Comparison of ENCODE assay signal across 24 cellular contexts in genomic region chr10:119120875-119121274, GRCh38. TPM values are rescaled to one million over a fixed set of nuclear protein-coding genes. Genes with fewer than 3 reads are reported as not detected.
DNase-seq lines count a peak whose midpoint lies in the region; ATAC-seq and TF ChIP-seq lines count a peak whose summit lies in the region.
"Had no signal": no experiment of that assay in that cellular context is flagged by ENCODE, and none has a peak within 500 bp of the region (broad histone marks: within the 10 kb centered on the region; RNA-seq: fewer than 3 reads in every experiment).

No MANE protein-coding gene starts in this region.

- TF ChIP-seq CTCF in cardiac muscle cell (IDR thresholded peaks at IDR 0.05; ENCODE audit: low read depth, low read length) = no peak

- H3K9me3 ChIP-seq in cardiac muscle cell (ENCODE audit: low read depth) = no peaks in the 10 kb centered on the region
- no peaks in the 10 kb centered on the region for H3K9me3 ChIP-seq in Karpas-422 (ENCODE audit: low read length)
- H3K9me3 ChIP-seq in right cardiac atrium (ENCODE audit: control insufficient read depth, low read length) = no peaks in the 10 kb centered on the region
- H3K9me3 ChIP-seq: SJCRH30, vagina had no signal

- no peak overlapping the region for H3K4me2 ChIP-seq in Karpas-422 (ENCODE audit: low read depth, low read length, poor library complexity, severe bottlenecking)

- intact Hi-C loops in cardiac septum (cut with DNase I) (no loop called here), right cardiac atrium (cut with DNase I) (no loop called here)

- no peaks in the 10 kb centered on the region for H3K79me2 ChIP-seq in Karpas-422 (ENCODE audit: low read length)

- H3K27me3 Mint-ChIP-seq in activated T-cell treated with anti-CD3 and anti-CD28 coated beads, Interleukin-2, amount 50 U/mL, for 4 hours (ENCODE audit: low read depth) = no peaks in the 10 kb centered on the region
- H3K27me3 Mint-ChIP-seq: activated naive CD8-positive, alpha-beta T cell; naive thymus-derived CD4-positive, alpha-beta T cell; T-helper 17 cell had no signal

- H3K27ac ChIP-seq in cardiac muscle cell (peak overlapping the region; percentile 67), Karpas-422 (ENCODE audit: low read length) (0 out of 2 replicates have a peak overlapping the region, but pooled peaks have one; percentile 22), right cardiac atrium (ENCODE audit: low read length) (peak overlapping the region; percentile 43)
- H3K27ac ChIP-seq: SJCRH30, vagina, VCaP had no signal

- ATAC-seq in right cardiac atrium = no peak
- no peak for ATAC-seq in stimulated activated effector memory CD8-positive, alpha-beta T cell treated with anti-CD3 and anti-CD28 coated beads, Interleukin-12 subunit alpha, Interleukin-12 subunit beta, amount 100 ng/mL, for 72 hours
- ATAC-seq in activated T-cell treated with anti-CD3 and anti-CD28 coated beads, Interleukin-2, amount 50 U/mL, for 4 hours = no peak
- no peak for ATAC-seq in HG03354 (IDR thresholded peaks at IDR 0.05; ENCODE audit: poor library complexity, severe bottlenecking, unreplicated experiment)
- ATAC-seq: T-helper 17 cell had no signal

- no peak overlapping the region for H3K4me3 Mint-ChIP-seq in stimulated activated effector memory CD8-positive, alpha-beta T cell treated with anti-CD3 and anti-CD28 coated beads, Interleukin-12 subunit alpha, Interleukin-12 subunit beta, amount 100 ng/mL, for 72 hours
- H3K4me3 Mint-ChIP-seq in activated T-cell treated with anti-CD3 and anti-CD28 coated beads, Interleukin-2, amount 50 U/mL, for 4 hours = no peak overlapping the region
- H3K4me3 Mint-ChIP-seq: activated naive CD8-positive, alpha-beta T cell; naive thymus-derived CD4-positive, alpha-beta T cell; T-helper 17 cell had no signal

- DNase-seq in cardiac muscle cell (ENCODE audit: low read depth in 1 of 2, low spot score in 1 of 2) (no peak), cardiac septum (ENCODE audit: low spot score) (no peak), Karpas-422 (no peak), right cardiac atrium (no peak)
- no peak for DNase-seq in stimulated activated effector memory CD8-positive, alpha-beta T cell treated with anti-CD3 and anti-CD28 coated beads, Interleukin-12 subunit alpha, Interleukin-12 subunit beta, amount 100 ng/mL, for 72 hours (ENCODE audit: low spot score in 2 of 2)
- DNase-seq in activated T-cell treated with anti-CD3 and anti-CD28 coated beads, Interleukin-2, amount 50 U/mL, for 4 hours = no peak
- no peak for DNase-seq in activated CD4-positive, alpha-beta T cell treated with anti-CD3 and anti-CD28 coated beads for 4 hours
- DNase-seq: activated CD4-positive, alpha-beta T cell treated with anti-CD3 and anti-CD28 coated beads, Interleukin-2, amount 50 U/mL, for 4 hours; activated T-cell treated with anti-CD3 and anti-CD28 coated beads, Interleukin-2, amount 50 U/mL, for 48 hours; cortex of kidney; DMS153; kidney; mesendoderm; naive thymus-derived CD4-positive, alpha-beta T cell; NCI-H526; posterior cingulate gyrus; SJCRH30; small intestine; stimulated activated CD4-positive, alpha-beta T cell treated with anti-CD3 and anti-CD28 coated beads, Interleukin-4, amount 100 ng/mL, for 4 hours; T-helper 17 cell had no signal

- peaks cover 100% of the 10 kb centered on the region for H3K36me3 Mint-ChIP-seq in stimulated activated effector memory CD8-positive, alpha-beta T cell treated with anti-CD3 and anti-CD28 coated beads, Interleukin-12 subunit alpha, Interleukin-12 subunit beta, amount 100 ng/mL, for 72 hours
- H3K36me3 Mint-ChIP-seq in activated T-cell treated with anti-CD3 and anti-CD28 coated beads, Interleukin-2, amount 50 U/mL, for 4 hours (ENCODE audit: insufficient read depth) = peaks cover 22% of the 10 kb centered on the region

- H3K4me1 ChIP-seq in cardiac muscle cell (ENCODE audit: low read depth) (peaks cover 3% of the 10 kb centered on the region), Karpas-422 (ENCODE audit: low read length) (peaks cover 7% of the 10 kb centered on the region; the same call in 1 of the 2 replicates), right cardiac atrium (ENCODE audit: control insufficient read depth, insufficient read depth, low read length) (peaks cover 2% of the 10 kb centered on the region)
- H3K4me1 ChIP-seq: SJCRH30, vagina had no signal

- H3K4me3 ChIP-seq in cardiac muscle cell (no peak overlapping the region), Karpas-422 (ENCODE audit: low read length) (no peak overlapping the region), right cardiac atrium (ENCODE audit: low read length) (no peak overlapping the region)
- H3K4me3 ChIP-seq: SJCRH30, vagina had no signal

- H3K9me2 ChIP-seq in Karpas-422 (replicated peaks; ENCODE audit: insufficient read depth, low read length) = no peaks in the 10 kb centered on the region

- H3K4me1 Mint-ChIP-seq in stimulated activated effector memory CD8-positive, alpha-beta T cell treated with anti-CD3 and anti-CD28 coated beads, Interleukin-12 subunit alpha, Interleukin-12 subunit beta, amount 100 ng/mL, for 72 hours = no peaks in the 10 kb centered on the region
- peaks cover 5% of the 10 kb centered on the region for H3K4me1 Mint-ChIP-seq in activated T-cell treated with anti-CD3 and anti-CD28 coated beads, Interleukin-2, amount 50 U/mL, for 4 hours (ENCODE audit: low read depth)
- H3K4me1 Mint-ChIP-seq: T-helper 17 cell had no signal

- H3K9me3 Mint-ChIP-seq in stimulated activated effector memory CD8-positive, alpha-beta T cell treated with anti-CD3 and anti-CD28 coated beads, Interleukin-12 subunit alpha, Interleukin-12 subunit beta, amount 100 ng/mL, for 72 hours = no peaks in the 10 kb centered on the region
- no peaks in the 10 kb centered on the region for H3K9me3 Mint-ChIP-seq in activated T-cell treated with anti-CD3 and anti-CD28 coated beads, Interleukin-2, amount 50 U/mL, for 4 hours

- H3K9ac ChIP-seq in Karpas-422 (ENCODE audit: low read length) = no peak overlapping the region

- peak overlapping the region; percentile 69 for H3K27ac Mint-ChIP-seq in stimulated activated effector memory CD8-positive, alpha-beta T cell treated with anti-CD3 and anti-CD28 coated beads, Interleukin-12 subunit alpha, Interleukin-12 subunit beta, amount 100 ng/mL, for 72 hours
- H3K27ac Mint-ChIP-seq: activated naive CD8-positive, alpha-beta T cell; T-helper 17 cell had no signal

- no peaks in the 10 kb centered on the region for H3K27me3 ChIP-seq in cardiac muscle cell
- no peaks in the 10 kb centered on the region for H3K27me3 ChIP-seq in Karpas-422 (ENCODE audit: low read length)
- no peaks in the 10 kb centered on the region for H3K27me3 ChIP-seq in right cardiac atrium (ENCODE audit: control insufficient read depth, insufficient read depth)
- H3K27me3 ChIP-seq: SJCRH30, vagina had no signal

- H3K36me3 ChIP-seq in cardiac muscle cell (peaks cover 32% of the 10 kb centered on the region), Karpas-422 (ENCODE audit: insufficient read depth, low read length) (peaks cover 17% of the 10 kb centered on the region)

- WGBS in right cardiac atrium = 96% methylated on average over 2 of the region's 2 CpGs

- no peak overlapping the region for H2AFZ ChIP-seq in Karpas-422 (ENCODE audit: low read length)

- H4K20me1 ChIP-seq in Karpas-422 (ENCODE audit: insufficient read depth, low read depth, low read length) = no peaks in the 10 kb centered on the region

RNA-seq across cellular contexts. Expression of gene DENND10, which starts 17.0 kb away (rescaled TPM):
- total RNA-seq in cardiac muscle cell = 41.9 and 52.3 TPM in 2 replicates
- polyA plus RNA-seq in cardiac muscle cell = 73.3 and 77.4 TPM in 2 replicates
- total RNA-seq in cardiac septum = 22.2 TPM
- total RNA-seq in Karpas-422 (2014; rRNA removed; shearing (Covaris generic); ENCODE audit: low replicate concordance) = 35.2 and 57.2 TPM in 2 replicates
- total RNA-seq in right cardiac atrium = 10 to 100 TPM; 19.3 to 27.9 (median 24.9) TPM
- 14.1 TPM for polyA plus RNA-seq in right cardiac atrium
- 10 to 100 TPM; 12.7 to 15.3 (median 13.8) TPM for total RNA-seq in activated T-cell treated with anti-CD3 and anti-CD28 coated beads, Interleukin-2, amount 50 U/mL, for 4 hours

RNA-seq across cellular contexts. Expression of gene EIF3A, which starts 40.3 kb away (rescaled TPM):
- 64.2 and 140 TPM in 2 replicates for total RNA-seq in cardiac muscle cell
- polyA plus RNA-seq in cardiac muscle cell = 56.7 and 73.9 TPM in 2 replicates
- total RNA-seq in cardiac septum = 133 TPM
- 90.7 and 92.1 TPM in 2 replicates for total RNA-seq in Karpas-422 (2014; rRNA removed; shearing (Covaris generic); ENCODE audit: low replicate concordance)
- total RNA-seq in right cardiac atrium = 100 to 1,000 TPM in 1 of 4 donors, 10 to 100 TPM in 3; 76.9 to 101 (median 88.7) TPM
- 35.2 TPM for polyA plus RNA-seq in right cardiac atrium
- total RNA-seq in activated T-cell treated with anti-CD3 and anti-CD28 coated beads, Interleukin-2, amount 50 U/mL, for 4 hours = 100 to 1,000 TPM; 188 to 194 (median 194) TPM

RNA-seq across cellular contexts. Expression of gene SFXN4, which starts 44.6 kb away (rescaled TPM):
- total RNA-seq in cardiac muscle cell (21.4 and 25.9 TPM in 2 replicates), cardiac septum (44.0 TPM), right cardiac atrium (10 to 100 TPM; 36.8 to 46.8 (median 41.0) TPM)
- polyA plus RNA-seq in cardiac muscle cell (51.5 and 53.2 TPM in 2 replicates), right cardiac atrium (42.3 TPM)
- 43.7 and 48.2 TPM in 2 replicates for total RNA-seq in Karpas-422 (2014; rRNA removed; shearing (Covaris generic); ENCODE audit: low replicate concordance)
- total RNA-seq in activated T-cell treated with anti-CD3 and anti-CD28 coated beads, Interleukin-2, amount 50 U/mL, for 4 hours = 10 to 100 TPM; 65.3 to 90.1 (median 72.8) TPM

RNA-seq across cellular contexts. Expression of gene PRDX3, which starts 57.7 kb away (rescaled TPM):
- total RNA-seq in cardiac muscle cell = 116 and 204 TPM in 2 replicates
- 360 and 413 TPM in 2 replicates for polyA plus RNA-seq in cardiac muscle cell
- total RNA-seq in cardiac septum = 220 TPM
- total RNA-seq in Karpas-422 (2014; rRNA removed; shearing (Covaris generic); ENCODE audit: low replicate concordance) = 88.4 and 293 TPM in 2 replicates
- total RNA-seq in right cardiac atrium = 100 to 1,000 TPM; 163 to 198 (median 190) TPM
- 233 TPM for polyA plus RNA-seq in right cardiac atrium
- total RNA-seq in activated T-cell treated with anti-CD3 and anti-CD28 coated beads, Interleukin-2, amount 50 U/mL, for 4 hours = 100 to 1,000 TPM; 155 to 182 (median 167) TPM
